Comparison of ENCODE assay signal across 19 cellular contexts in the genomic region with DNA sequence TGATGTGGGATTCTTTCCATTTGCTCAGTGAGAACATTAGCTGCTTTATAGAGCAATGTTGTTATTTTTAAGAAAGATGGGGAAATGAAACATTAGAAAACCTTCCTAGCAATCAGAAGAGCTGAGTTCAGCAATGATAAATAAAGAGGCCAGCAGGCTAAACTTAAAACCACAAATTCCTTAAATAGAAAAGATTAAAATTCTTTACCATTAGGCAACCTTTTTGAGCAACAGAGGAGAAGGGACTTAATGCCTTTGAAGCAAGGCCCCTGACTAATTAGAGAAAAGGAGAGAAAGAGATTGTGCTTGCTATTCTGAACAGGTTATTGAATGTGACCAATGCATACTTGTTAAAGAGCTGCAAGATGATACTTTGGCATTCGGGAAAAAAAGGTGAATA.
"Had no signal": no experiment of that assay in that cellular context is flagged by ENCODE, and none has a peak within 500 bp of the region (broad histone marks: within the 10 kb centered on the region; RNA-seq: fewer than 3 reads in every experiment).

No MANE protein-coding gene starts in this region.

- H3K27ac ChIP-seq: breast epithelium, gastrocnemius medialis, heart left ventricle, transverse colon, vagina had no signal

- H3K36me3 ChIP-seq: breast epithelium, gastrocnemius medialis, heart left ventricle, transverse colon, vagina had no signal

- H3K4me1 ChIP-seq: breast epithelium, gastrocnemius medialis, heart left ventricle, transverse colon, vagina had no signal

- H3K27me3 ChIP-seq: breast epithelium, gastrocnemius medialis, heart left ventricle, transverse colon, vagina had no signal

- H3K9me3 ChIP-seq: gastrocnemius medialis, vagina had no signal

- ATAC-seq: effector memory CD8-positive, alpha-beta T cell; gastrocnemius medialis; heart left ventricle had no signal

- DNase-seq: activated B cell treated with CpG ODN at 0.5 μM for 24 hours; activated CD4-positive, alpha-beta T cell treated with anti-CD3 and anti-CD28 coated beads for 48 hours; activated CD8-positive, alpha-beta memory T cell treated with anti-CD3 and anti-CD28 coated beads, Interleukin-2, amount 50 U/mL, for 48 hours; activated gamma-delta T cell treated with Interleukin-2 at 50 U/mL for 16 hours; cerebellar nuclear complex; effector memory CD8-positive, alpha-beta T cell; gastrocnemius medialis; heart left ventricle; islet precursor cell; naive B cell; posterior cingulate gyrus; retina; stimulated activated CD4-positive, alpha-beta T cell treated with anti-CD3 and anti-CD28 coated beads, Interleukin-4, amount 100 ng/mL, for 24 hours; stimulated activated naive CD4-positive, alpha-beta T cell; substantia nigra; transverse colon had no signal

- H3K4me3 ChIP-seq: breast epithelium, gastrocnemius medialis, heart left ventricle, lung, transverse colon, vagina had no signal
